Comparison of ENCODE assay signal across 8 cellular contexts in genomic region chr10:78805176-78805575, GRCh38.
DNase-seq lines count a peak whose midpoint lies in the region; ATAC-seq and TF ChIP-seq lines count a peak whose summit lies in the region.

No MANE protein-coding gene starts in this region.

- no peak overlapping the region for H3K9ac ChIP-seq in IMR-90 (ENCODE audit: low read depth, low read length)

- peaks cover 0 to 7% of the 10 kb centered on the region in 2 donors for H3K27me3 Mint-ChIP-seq in natural killer cell (ENCODE audit: low read depth in 2 of 2)
- H3K27me3 Mint-ChIP-seq in activated CD4-positive, alpha-beta memory T cell treated with anti-CD3 and anti-CD28 coated beads for 36 hours: peaks cover 7% of the 10 kb centered on the region

- peak overlapping the region; percentile 74 for H2BK120ac ChIP-seq in IMR-90 (ENCODE audit: low read depth, low read length)

- peak overlapping the region in 1 of 2 experiments; percentile 23; a peak in 1 of 4 replicates for H4K8ac ChIP-seq in IMR-90 (ENCODE audit: low read depth in 2 of 2, low read length in 2 of 2)

- H3K9me3 ChIP-seq in IMR-90 (ENCODE audit: control insufficient read depth, insufficient read depth, low read length) (no peaks in the 10 kb centered on the region), breast epithelium (no peaks in the 10 kb centered on the region), left lung (no peaks in the 10 kb centered on the region), thyroid gland (no peaks in the 10 kb centered on the region)

- CTCF ChIA-PET in IMR-90 (lab: Yijun Ruan, JAX): no interaction called here
- CTCF ChIA-PET in activated CD4-positive, alpha-beta memory T cell treated with anti-CD3 and anti-CD28 coated beads for 36 hours (lab: Charles Lee): no interaction called here

- peaks cover 16% of the 10 kb centered on the region for H3K9me1 ChIP-seq in IMR-90 (ENCODE audit: insufficient read depth, low read length)

- no peak for TF ChIP-seq POLR2A in IMR-90 (IDR thresholded peaks at IDR 0.05; ENCODE audit: low read depth, low read length)
- TF ChIP-seq POLR2A in breast epithelium (IDR thresholded peaks at IDR 0.05): no peak
- no peak for TF ChIP-seq POLR2A in thyroid gland (IDR thresholded peaks at IDR 0.05)

- peak overlapping the region; percentile 6 for H3K18ac ChIP-seq in IMR-90 (ENCODE audit: low read depth, low read length)

- H3K27ac ChIP-seq in IMR-90 (ENCODE audit: insufficient read depth, low read length) (peak overlapping the region; percentile 42; the same call in 1 of the 2 replicates), breast epithelium (peak overlapping the region; percentile 46 to 90), left lung (peak overlapping the region; percentile 31 to 76), thyroid gland (peak overlapping the region; percentile 63 to 75 (median 74))

- H3K9me3 Mint-ChIP-seq in natural killer cell: no peaks in the 10 kb centered on the region
- H3K9me3 Mint-ChIP-seq in activated CD4-positive, alpha-beta memory T cell treated with anti-CD3 and anti-CD28 coated beads for 36 hours: no peaks in the 10 kb centered on the region

- no peaks in the 10 kb centered on the region for H3K79me1 ChIP-seq in IMR-90 (ENCODE audit: low read depth in 1 of 2, low read length in 2 of 2)

- H3K23ac ChIP-seq in IMR-90 (ENCODE audit: low read depth, low read length): 0 out of 2 replicates have a peak overlapping the region, but pooled peaks have one; percentile 24

- TF ChIP-seq CTCF in IMR-90 (conservative IDR thresholded peaks at IDR 0.05; ENCODE audit: low read depth, low read length): no peak
- no peak for TF ChIP-seq CTCF in breast epithelium (IDR thresholded peaks at IDR 0.05)
- TF ChIP-seq CTCF in left lung (IDR thresholded peaks at IDR 0.05): no peak
- TF ChIP-seq CTCF in thyroid gland (IDR thresholded peaks at IDR 0.05): no peak
- no peak for TF ChIP-seq CTCF in natural killer cell (IDR thresholded peaks at IDR 0.05)

- peak; percentile 33; the same call in 1 of the 2 replicates for TF ChIP-seq RAD21 in IMR-90 (IDR thresholded peaks at IDR 0.05; ENCODE audit: low read length)

- H3K4me1 ChIP-seq in IMR-90 (ENCODE audit: control insufficient read depth, insufficient read depth, low read length) (peaks cover 40% of the 10 kb centered on the region), breast epithelium (peaks cover 3 to 7% of the 10 kb centered on the region in 2 donors), left lung (peaks cover 18 to 30% of the 10 kb centered on the region in 2 donors), thyroid gland (peaks cover 12 to 50% of the 10 kb centered on the region in 2 donors)

- no peak overlapping the region for H3K27ac Mint-ChIP-seq in natural killer cell
- H3K27ac Mint-ChIP-seq in activated CD4-positive, alpha-beta memory T cell treated with anti-CD3 and anti-CD28 coated beads for 36 hours: no peak overlapping the region

- H3K4me3 Mint-ChIP-seq in natural killer cell: no peak overlapping the region
- H3K4me3 Mint-ChIP-seq in activated CD4-positive, alpha-beta memory T cell treated with anti-CD3 and anti-CD28 coated beads for 36 hours: no peak overlapping the region

- dilution Hi-C loops in IMR-90 (cut with HindIII; ENCODE audit: low sequenced_read_pairs, unreplicated experiment): no loop called here

- peak overlapping the region; percentile 67 for H3K4ac ChIP-seq in IMR-90 (ENCODE audit: low read depth, low read length)

- intact Hi-C loops in IMR-90 (cut with micrococcal nuclease) (loop anchor here (2.0 to 5.0 kb wide), 2 partner anchors 168 to 262 kb away; partner anchors contain the start of gene ZMIZ1), breast epithelium (cut with DNase I; ENCODE audit: low total_unique reads) (no loop called here), left lung (cut with DNase I) (no loop called here), thyroid gland (cut with DNase I) (no loop called here), natural killer cell (cut with micrococcal nuclease) (no loop called here)
- intact Hi-C loops in activated CD4-positive, alpha-beta memory T cell treated with anti-CD3 and anti-CD28 coated beads for 36 hours (cut with micrococcal nuclease): no loop called here

- H3K56ac ChIP-seq in IMR-90 (ENCODE audit: extremely low read depth, insufficient read depth, low read length): no peak overlapping the region; the same call in 1 of the 2 replicates

- H3K4me3 ChIP-seq in IMR-90 (ENCODE audit: insufficient read depth, low read depth, low read length) (no peak overlapping the region), breast epithelium (no peak overlapping the region), left lung (no peak overlapping the region), thyroid gland (replicated peaks in 1 of 3) (no peak overlapping the region)

- in situ Hi-C loops in IMR-90 (cut with MboI; ENCODE audit: low sequenced_read_pairs): no loop called here

- ATAC-seq in IMR-90 (ENCODE audit: low read depth): peak; percentile 90
- ATAC-seq in left lung: peak; percentile 87
- no peak for ATAC-seq in HG02588 (IDR thresholded peaks at IDR 0.05; ENCODE audit: unreplicated experiment)
- no peak for ATAC-seq in natural killer cell
- ATAC-seq in GM19467 (IDR thresholded peaks at IDR 0.05; ENCODE audit: unreplicated experiment): no peak

- peak overlapping the region; percentile 34; the same call in 2 of the 3 replicates for H2BK15ac ChIP-seq in IMR-90 (ENCODE audit: low read depth, low read length)

- H3K36me3 ChIP-seq in IMR-90 (ENCODE audit: control insufficient read depth, insufficient read depth, low read length) (no peaks in the 10 kb centered on the region), breast epithelium (no peaks in the 10 kb centered on the region), left lung (no peaks in the 10 kb centered on the region), thyroid gland (no peaks in the 10 kb centered on the region)

- H2BK20ac ChIP-seq in IMR-90 (ENCODE audit: low read depth, low read length): peak overlapping the region; percentile 79

- WGBS in IMR-90 (ENCODE audit: extremely low coverage in 2 of 2, insufficient read length in 1 of 2), 2 experiments: 0% methylated on average over 2 of the region's 6 CpGs; no CpG with 5 or more reads in 1 of the 2 experiments
- WGBS in thyroid gland, 2 donors: 38 to 44% methylated on average over 6 of the region's 6 CpGs

- H3K4me1 Mint-ChIP-seq in natural killer cell: no peaks in the 10 kb centered on the region
- no peaks in the 10 kb centered on the region for H3K4me1 Mint-ChIP-seq in activated CD4-positive, alpha-beta memory T cell treated with anti-CD3 and anti-CD28 coated beads for 36 hours (ENCODE audit: low read depth)

- peaks cover 3% of the 10 kb centered on the region; the same call in 1 of the 2 replicates for H4K20me1 ChIP-seq in IMR-90 (ENCODE audit: insufficient read depth, low read length)

- peak overlapping the region; percentile 51 for H2AK9ac ChIP-seq in IMR-90 (replicated peaks; ENCODE audit: low read depth, low read length, poor library complexity)

- DNase-seq in IMR-90 (peak; percentile 99), breast epithelium (ENCODE audit: low spot score in 2 of 2) (peak in 1 of 2 donors; percentile 35), left lung (peak in 1 of 2 donors; percentile 55), thyroid gland (peak; percentile 43 to 57), natural killer cell (no peak)
- DNase-seq in activated CD4-positive, alpha-beta memory T cell treated with anti-CD3 and anti-CD28 coated beads for 36 hours: no peak

- H4K91ac ChIP-seq in IMR-90 (ENCODE audit: insufficient read depth, low read depth, low read length): peak overlapping the region; percentile 68; the same call in 1 of the 2 replicates

- 0 out of 2 replicates have a peak overlapping the region, but pooled peaks have one; percentile 30 for H3K14ac ChIP-seq in IMR-90 (replicated peaks; ENCODE audit: low read depth, low read length)

- no TSS peak for BruUV-seq in IMR-90 (replicated peaks; lab: Mats Ljungman, UMichigan)

- no peak overlapping the region; the same call in 1 of the 2 replicates for H3K4me2 ChIP-seq in IMR-90 (ENCODE audit: low read depth, low read length)

- H3K36me3 Mint-ChIP-seq in natural killer cell: no peaks in the 10 kb centered on the region
- no peaks in the 10 kb centered on the region for H3K36me3 Mint-ChIP-seq in activated CD4-positive, alpha-beta memory T cell treated with anti-CD3 and anti-CD28 coated beads for 36 hours

- POLR2A ChIA-PET in IMR-90 (lab: Charles Lee; ENCODE audit: unreplicated experiment): no interaction called here
- POLR2A ChIA-PET in activated CD4-positive, alpha-beta memory T cell treated with anti-CD3 and anti-CD28 coated beads for 36 hours (lab: Charles Lee): no interaction called here

- H2BK5ac ChIP-seq in IMR-90 (ENCODE audit: low read depth, low read length, poor library complexity, severe bottlenecking): peak overlapping the region; percentile 39

- H2AFZ ChIP-seq in IMR-90 (replicated peaks; ENCODE audit: low read length, poor library complexity): peak overlapping the region; percentile 64

- H3K27me3 ChIP-seq in IMR-90 (ENCODE audit: control insufficient read depth, insufficient read depth, low read length): peaks cover 11% of the 10 kb centered on the region
- H3K27me3 ChIP-seq in breast epithelium: no peaks in the 10 kb centered on the region
- H3K27me3 ChIP-seq in left lung: no peaks in the 10 kb centered on the region
- no peaks in the 10 kb centered on the region for H3K27me3 ChIP-seq in thyroid gland

- peak overlapping the region; percentile 90; the same call in 1 of the 2 replicates for H2AK5ac ChIP-seq in IMR-90 (ENCODE audit: low read depth, low read length)

- no peak overlapping the region for H4K5ac ChIP-seq in IMR-90 (ENCODE audit: low read depth, low read length)

TF ChIP-seq in IMR-90, 13 proteins besides CTCF, POLR2A, EP300 and RAD21:
- TF ChIP-seq NFE2L2 (IDR thresholded peaks at IDR 0.05; ENCODE audit: low read depth, low read length) (no peak), CHD1 (IDR thresholded peaks at IDR 0.05; ENCODE audit: low read depth, low read length) (0 out of 2 replicates have a peak, but pooled peaks have one; percentile 6), FOS (IDR thresholded peaks at IDR 0.05; ENCODE audit: low read depth, low read length) (0 out of 2 replicates have a peak, but pooled peaks have one; percentile 13), MAZ (IDR thresholded peaks at IDR 0.05; ENCODE audit: borderline replicate concordance, low read depth, low read length) (peak; percentile 37; the same call in 1 of the 2 replicates), MXI1 (IDR thresholded peaks at IDR 0.05; ENCODE audit: borderline replicate concordance, low read depth, low read length) (peak; percentile 90), BHLHE40 (IDR thresholded peaks at IDR 0.05; ENCODE audit: low read depth, low read length) (peak; percentile 5; the same call in 1 of the 2 replicates)

Comparison
In these comparisons a context has a peak if more than half of its experiments do, and no peak if none do; other contexts are left out.
1. ATAC-seq: peak in IMR-90 (single experiment) and left lung (single experiment); none in HG02588 (single experiment), natural killer cell (0 of 3) and GM19467 (single experiment).
2. DNase-seq: peak in IMR-90 (single experiment) and thyroid gland (2 of 2); none in natural killer cell (single experiment) and activated CD4-positive, alpha-beta memory T cell treated with anti-CD3 and anti-CD28 coated beads for 36 hours (single experiment).
3. Peak in every context shown above with its lines, with median percentiles within 50 percentile points of each other: H3K27ac ChIP-seq.